ENCODE assay signal across 8 cellular contexts in the genomic region with DNA sequence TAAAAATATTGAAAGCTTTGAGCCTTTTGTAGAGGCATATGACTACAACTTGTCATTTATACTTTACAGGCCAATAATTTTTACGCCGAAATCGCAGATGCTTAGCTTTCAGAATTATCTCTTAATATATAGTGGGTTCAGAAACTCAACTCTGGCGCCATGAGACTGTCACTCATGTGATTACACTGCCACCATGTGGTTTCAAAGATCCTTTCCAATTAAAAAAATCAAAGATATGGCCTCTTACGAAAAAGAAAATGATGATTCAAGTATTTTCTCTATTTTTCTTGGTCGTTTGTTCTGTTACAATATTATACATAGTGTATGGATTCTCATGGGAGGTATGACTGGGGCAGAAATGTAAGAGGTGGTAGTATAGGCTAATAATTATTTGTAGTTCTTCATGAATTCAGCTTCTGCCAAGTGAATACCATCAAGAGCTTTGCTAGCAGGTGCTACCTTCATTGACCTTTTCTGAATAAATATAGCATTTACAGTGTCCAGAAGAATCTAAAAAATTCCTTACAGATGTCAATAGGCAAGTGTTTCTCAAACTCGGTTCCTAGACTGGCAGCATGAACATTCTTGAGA.
A peak's percentile ranks its signal among the peaks of the same experiment; 100 is the strongest.
DNase-seq lines count a peak whose midpoint lies in the region; ATAC-seq, FAIRE-seq and TF ChIP-seq lines count a peak whose summit lies in the region.

No MANE protein-coding gene starts in this region.

- intact Hi-C loops in colonic mucosa (cut with DNase I) (loop anchor here (2.0 to 5.0 kb wide), 2 partner anchors 335 to 635 kb away; no protein-coding TSS in a partner anchor), mucosa of descending colon (cut with DNase I, micrococcal nuclease) (loop anchor here (5.0 to 10.0 kb wide), 2 partner anchors 633 to 635 kb away; no protein-coding TSS in a partner anchor)

- no peak for DNase-seq in AG09309 (ENCODE audit: low read depth)
- no peak for DNase-seq in GM18507 (ENCODE audit: extremely low spot score, insufficient read length, low read depth)
- DNase-seq in NCI-H526 treated with DMSO at 0.1 percent for 48 hours (lab: John Stamatoyannopoulos, UW) = peak; percentile 20
- DNase-seq in colonic mucosa = no peak
- DNase-seq in mucosa of descending colon = peak in 1 of 3 donors; percentile 46
- DNase-seq in germinal center (ENCODE audit: low spot score) = no peak

- H3K36me3 ChIP-seq in colonic mucosa = no peaks in the 10 kb centered on the region
- H3K36me3 ChIP-seq in mucosa of descending colon (ENCODE audit: low read depth) = no peaks in the 10 kb centered on the region

- H3K9me3 ChIP-seq in colonic mucosa (no peaks in the 10 kb centered on the region), mucosa of descending colon (no peaks in the 10 kb centered on the region)

- ATAC-seq in HG03139 (IDR thresholded peaks at IDR 0.05; ENCODE audit: unreplicated experiment) = peak; percentile 63
- ATAC-seq in mucosa of descending colon = no peak
- ATAC-seq in GM21447 (IDR thresholded peaks at IDR 0.05; ENCODE audit: unreplicated experiment) = no peak

- H3K4me3 ChIP-seq in AG09309 (ENCODE audit: control insufficient read depth, low read depth, low read length) (no peak overlapping the region), colonic mucosa (no peak overlapping the region), mucosa of descending colon (no peak overlapping the region)

- TF ChIP-seq CTCF in AG09309 (IDR thresholded peaks at IDR 0.05; ENCODE audit: control insufficient read depth, insufficient read depth, low read depth, low read length, missing control alignments) (peak; percentile 59), colonic mucosa (IDR thresholded peaks at IDR 0.05) (peak; percentile 42), mucosa of descending colon (IDR thresholded peaks at IDR 0.05) (peak; percentile 17)

- H3K9ac ChIP-seq in colonic mucosa (ENCODE audit: low read depth in 2 of 2, low read length in 2 of 2) = no peak overlapping the region

- H3K27ac ChIP-seq in colonic mucosa = no peak overlapping the region

- no peaks in the 10 kb centered on the region for H3K4me1 ChIP-seq in colonic mucosa
- no peaks in the 10 kb centered on the region for H3K4me1 ChIP-seq in mucosa of descending colon (ENCODE audit: low read depth)

- H3K27me3 ChIP-seq in colonic mucosa = no peaks in the 10 kb centered on the region

- peak; percentile 64 for FAIRE-seq in GM18507 (lab: Jason Lieb, UNC)
